ENCODE assay signal across 9 cellular contexts in genomic region chr4:10118355-10119004, GRCh38. TPM values are rescaled to one million over a fixed set of nuclear protein-coding genes. Genes with fewer than 3 reads are reported as not detected.
DNase-seq lines count a peak whose midpoint lies in the region; ATAC-seq, FAIRE-seq and TF ChIP-seq lines count a peak whose summit lies in the region.
"Had no signal": no experiment of that assay in that cellular context is flagged by ENCODE, and none has a peak within 500 bp of the region (broad histone marks: within the 10 kb centered on the region; RNA-seq: fewer than 3 reads in every experiment).

No MANE protein-coding gene starts in this region.

- H3K27ac ChIP-seq in CD8-positive, alpha-beta memory T cell (ENCODE audit: low read depth, low read length) = peak overlapping the region; percentile 90
- no peak overlapping the region for H3K27ac ChIP-seq in HCT116 (ENCODE audit: low read depth, low read length)
- H3K27ac ChIP-seq in astrocyte (ENCODE audit: low read depth, low read length) = no peak overlapping the region
- H3K27ac ChIP-seq in neutrophil = peak overlapping the region; percentile 99

- TF ChIP-seq POLR2A in HCT116 (IDR thresholded peaks at IDR 0.05; ENCODE audit: borderline replicate concordance, extremely low read depth, insufficient read depth, insufficient read length) = no peak

- peak overlapping the region; percentile 95 to 100 (median 97) for H3K27ac Mint-ChIP-seq in CD8-positive, alpha-beta memory T cell
- H3K27ac Mint-ChIP-seq in astrocyte (ENCODE audit: unreplicated experiment) = peak overlapping the region; percentile 63

- TF ChIP-seq CTCF in HCT116 (IDR thresholded peaks at IDR 0.05 in 2 of 3, conservative IDR thresholded peaks at IDR 0.05 in 1 of 3; ENCODE audit: borderline replicate concordance in 1 of 3, insufficient read depth in 1 of 3, low read depth in 2 of 3, low read length in 2 of 3) (no peak), astrocyte (IDR thresholded peaks at IDR 0.05; ENCODE audit: insufficient read depth, low read depth, low read length) (no peak), neutrophil (IDR thresholded peaks at IDR 0.05) (no peak)

- intact Hi-C loops in HCT116 (cut with micrococcal nuclease) = loop anchor here (5.0 kb wide), 1 partner anchor 1624 kb away; no protein-coding TSS in a partner anchor

- no peak overlapping the region for H2AFZ ChIP-seq in HCT116 (ENCODE audit: low read depth, low read length, poor library complexity, severe bottlenecking)
- no peak overlapping the region for H2AFZ ChIP-seq in astrocyte (ENCODE audit: low read depth, low read length)

- H3K9me3 ChIP-seq in CD8-positive, alpha-beta memory T cell (ENCODE audit: low read length) = no peaks in the 10 kb centered on the region
- H3K9me3 ChIP-seq in HCT116 (ENCODE audit: control insufficient read depth in 1 of 2, insufficient read depth in 1 of 2, low read depth in 1 of 2, low read length in 2 of 2) (no peaks in the 10 kb centered on the region), astrocyte (ENCODE audit: insufficient read depth, low read depth, low read length) (no peaks in the 10 kb centered on the region), neutrophil (no peaks in the 10 kb centered on the region)

- peaks cover 7% of the 10 kb centered on the region; the same call in 1 of the 2 replicates for H4K20me1 ChIP-seq in HCT116 (ENCODE audit: insufficient read depth)
- peaks cover 26% of the 10 kb centered on the region for H4K20me1 ChIP-seq in astrocyte (ENCODE audit: insufficient read depth, low read length)

- H3K9me2 ChIP-seq in HCT116 (ENCODE audit: insufficient read depth) = no peaks in the 10 kb centered on the region

- ATAC-seq in HCT116 = no peak

- no peaks in the 10 kb centered on the region for H3K9me3 Mint-ChIP-seq in CD8-positive, alpha-beta memory T cell
- no peaks in the 10 kb centered on the region for H3K9me3 Mint-ChIP-seq in astrocyte (ENCODE audit: unreplicated experiment)

- H3K27me3 Mint-ChIP-seq in CD8-positive, alpha-beta memory T cell = no peaks in the 10 kb centered on the region
- no peaks in the 10 kb centered on the region for H3K27me3 Mint-ChIP-seq in astrocyte (ENCODE audit: low read depth, unreplicated experiment)

- POLR2A ChIA-PET in CD8-positive, alpha-beta memory T cell (lab: Charles Lee) = interaction anchor here (1.1 to 2.3 kb wide), 4 partner anchors 8 to 31 kb away, joined by 3 to 21 read pairs (median 3); no protein-coding TSS in a partner anchor
- POLR2A ChIA-PET in HCT116 (lab: Charles Lee) = interaction anchor here (0.8 to 3.2 kb wide), 3 partner anchors 11 to 415 kb away, joined by 3 to 38 read pairs (median 4); no protein-coding TSS in a partner anchor

- peaks cover 27% of the 10 kb centered on the region for H3K79me2 ChIP-seq in HCT116 (ENCODE audit: insufficient read depth, low read length)
- H3K79me2 ChIP-seq in astrocyte (ENCODE audit: insufficient read depth, low read length) = peaks cover 28% of the 10 kb centered on the region

- peaks cover 36 to 43% (median 43%) of the 10 kb centered on the region in 3 donors for H3K4me1 Mint-ChIP-seq in CD8-positive, alpha-beta memory T cell
- H3K4me1 Mint-ChIP-seq in astrocyte (ENCODE audit: low read depth, unreplicated experiment) = peaks cover 44% of the 10 kb centered on the region

- CTCF ChIA-PET in CD8-positive, alpha-beta memory T cell (lab: Charles Lee) = interaction anchor here (1.2 to 2.5 kb wide), 6 partner anchors 8 to 343 kb away, joined by 3 to 7 read pairs (median 6); no protein-coding TSS in a partner anchor
- CTCF ChIA-PET in HCT116 (lab: Charles Lee) = no interaction called here

- BruUV-seq in HCT116 (replicated peaks; lab: Mats Ljungman, UMichigan) = no TSS peak

- H3K9ac ChIP-seq in HCT116 (ENCODE audit: low read length) (no peak overlapping the region), astrocyte (ENCODE audit: low read length) (no peak overlapping the region)

- H3K36me3 Mint-ChIP-seq in CD8-positive, alpha-beta memory T cell = peaks cover 5 to 29% (median 6%) of the 10 kb centered on the region in 3 donors
- peaks cover 7% of the 10 kb centered on the region for H3K36me3 Mint-ChIP-seq in astrocyte (ENCODE audit: low read depth, unreplicated experiment)

- FAIRE-seq in astrocyte (lab: Jason Lieb, UNC) = no peak

- peak in 1 of 5 donors; percentile 44 for DNase-seq in CD8-positive, alpha-beta memory T cell
- no peak for DNase-seq in HCT116 (ENCODE audit: low read depth, low spot score)
- DNase-seq in astrocyte (ENCODE audit: low read depth) = no peak
- DNase-seq in NCI-H146 treated with DMSO at 0.1 percent for 48 hours (lab: John Stamatoyannopoulos, UW; ENCODE audit: unreplicated experiment) = no peak
- DNase-seq in NCI-H82 treated with DMSO at 0.1 percent for 48 hours (lab: John Stamatoyannopoulos, UW; ENCODE audit: unreplicated experiment) = no peak
- no peak for DNase-seq in HK-2 (ENCODE audit: unreplicated experiment)
- DNase-seq in NCI-H748 (lab: John Stamatoyannopoulos, UW; ENCODE audit: unreplicated experiment) = no peak
- DNase-seq: NCI-H2029 had no signal

- no peak for TF ChIP-seq RAD21 in HCT116 (IDR thresholded peaks at IDR 0.05; ENCODE audit: low read depth)

- peak overlapping the region in 6 of 7 donors; percentile 20 to 99 (median 88) for H3K4me3 Mint-ChIP-seq in CD8-positive, alpha-beta memory T cell
- peak overlapping the region; percentile 85 for H3K4me3 Mint-ChIP-seq in astrocyte (ENCODE audit: unreplicated experiment)

- H3K4me3 ChIP-seq in CD8-positive, alpha-beta memory T cell (ENCODE audit: low read length) = peak overlapping the region; percentile 73
- no peak overlapping the region for H3K4me3 ChIP-seq in HCT116 (replicated peaks in 1 of 2; ENCODE audit: low read depth in 1 of 2, low read length in 2 of 2)
- no peak overlapping the region for H3K4me3 ChIP-seq in astrocyte (ENCODE audit: insufficient read depth, low read depth, low read length)
- peak overlapping the region; percentile 78 to 91 for H3K4me3 ChIP-seq in neutrophil (ENCODE audit: low read depth in 1 of 2, low read length in 1 of 2)

- no peak overlapping the region for H3K4me2 ChIP-seq in HCT116 (ENCODE audit: low read length)
- peak overlapping the region; percentile 99 for H3K4me2 ChIP-seq in astrocyte (ENCODE audit: low read length)

- RAD21 ChIA-PET in HCT116 (lab: Charles Lee; ENCODE audit: low non-redundant PET in 1 of 2, low total read pairs in 2 of 2, uncharacterized antibody in 2 of 2, unreplicated experiment in 2 of 2) = no interaction called here

- no peaks in the 10 kb centered on the region for H3K27me3 ChIP-seq in CD8-positive, alpha-beta memory T cell (ENCODE audit: insufficient read depth, low read length, poor library complexity, severe bottlenecking)
- H3K27me3 ChIP-seq in HCT116 (ENCODE audit: insufficient read depth, low read length) (no peaks in the 10 kb centered on the region), astrocyte (ENCODE audit: insufficient read depth, low read length) (no peaks in the 10 kb centered on the region), neutrophil (no peaks in the 10 kb centered on the region)

- peaks cover 77% of the 10 kb centered on the region for H3K4me1 ChIP-seq in CD8-positive, alpha-beta memory T cell (ENCODE audit: insufficient read depth, low read length)
- H3K4me1 ChIP-seq in HCT116 (ENCODE audit: control insufficient read depth in 1 of 2, insufficient read depth in 2 of 2, low read length in 2 of 2) (peaks cover 9 to 25% of the 10 kb centered on the region in 2 experiments), astrocyte (ENCODE audit: insufficient read depth, low read length) (peaks cover 27% of the 10 kb centered on the region), neutrophil (ENCODE audit: control insufficient read depth in 1 of 2, insufficient read depth in 1 of 2, low read depth in 1 of 2, low read length in 1 of 2) (peaks cover 42 to 64% of the 10 kb centered on the region in 2 experiments)

- peaks cover 21% of the 10 kb centered on the region for H3K36me3 ChIP-seq in CD8-positive, alpha-beta memory T cell (ENCODE audit: insufficient read depth, low read length)
- H3K36me3 ChIP-seq in HCT116 (ENCODE audit: control insufficient read depth in 1 of 2, insufficient read depth in 2 of 2, low read length in 2 of 2) (peaks cover 18 to 22% of the 10 kb centered on the region in 2 experiments), astrocyte (ENCODE audit: insufficient read depth, low read length) (peaks cover 11% of the 10 kb centered on the region), neutrophil (peaks cover 22% of the 10 kb centered on the region)

TF ChIP-seq in HCT116, 20 proteins besides CTCF, POLR2A, EP300 and RAD21:
- TF ChIP-seq ZNF274 (IDR thresholded peaks at IDR 0.05; ENCODE audit: low read depth, low read length) = no peak
- peak; percentile 36; the same call in 1 of the 2 replicates for TF ChIP-seq POLR2AphosphoS5 (IDR thresholded peaks at IDR 0.05; ENCODE audit: low read depth, low read length)
- no peak for TF ChIP-seq SP1 (IDR thresholded peaks at IDR 0.05; ENCODE audit: low read depth)

RNA-seq across cellular contexts. Expression of gene WDR1, which starts 1.9 kb away (rescaled TPM):
- 100 to 1,000 TPM; 409 TPM for total RNA-seq in CD8-positive, alpha-beta memory T cell
- polyA plus RNA-seq in CD8-positive, alpha-beta memory T cell = 377 TPM
- total RNA-seq in HCT116 (2021; ENCODE audit: unreplicated experiment) (223 TPM), astrocyte (558 and 620 TPM in 2 replicates)
- 207 and 243 TPM in 2 replicates for polyA plus RNA-seq in HCT116 (2012)

Comparison
In these comparisons a context has a peak if more than half of its experiments do, and no peak if none do; other contexts are left out.
1. H3K27ac ChIP-seq: peak in CD8-positive, alpha-beta memory T cell (single experiment) and neutrophil (single experiment); none in HCT116 (single experiment) and astrocyte (single experiment).
2. H3K4me3 ChIP-seq: peak in CD8-positive, alpha-beta memory T cell (single experiment) and neutrophil (2 of 2); none in HCT116 (0 of 2) and astrocyte (single experiment).